Comparison of ENCODE assay signal across 1 cellular context in genomic region chr15:31023841-31024240, GRCh38.
TF ChIP-seq lines count a peak whose summit lies in the region.

No MANE protein-coding gene starts in this region.

TF ChIP-seq in HCT116, 20 proteins besides CTCF, POLR2A, EP300 and RAD21 (continued from another document):
- TF ChIP-seq, protein P1, sequence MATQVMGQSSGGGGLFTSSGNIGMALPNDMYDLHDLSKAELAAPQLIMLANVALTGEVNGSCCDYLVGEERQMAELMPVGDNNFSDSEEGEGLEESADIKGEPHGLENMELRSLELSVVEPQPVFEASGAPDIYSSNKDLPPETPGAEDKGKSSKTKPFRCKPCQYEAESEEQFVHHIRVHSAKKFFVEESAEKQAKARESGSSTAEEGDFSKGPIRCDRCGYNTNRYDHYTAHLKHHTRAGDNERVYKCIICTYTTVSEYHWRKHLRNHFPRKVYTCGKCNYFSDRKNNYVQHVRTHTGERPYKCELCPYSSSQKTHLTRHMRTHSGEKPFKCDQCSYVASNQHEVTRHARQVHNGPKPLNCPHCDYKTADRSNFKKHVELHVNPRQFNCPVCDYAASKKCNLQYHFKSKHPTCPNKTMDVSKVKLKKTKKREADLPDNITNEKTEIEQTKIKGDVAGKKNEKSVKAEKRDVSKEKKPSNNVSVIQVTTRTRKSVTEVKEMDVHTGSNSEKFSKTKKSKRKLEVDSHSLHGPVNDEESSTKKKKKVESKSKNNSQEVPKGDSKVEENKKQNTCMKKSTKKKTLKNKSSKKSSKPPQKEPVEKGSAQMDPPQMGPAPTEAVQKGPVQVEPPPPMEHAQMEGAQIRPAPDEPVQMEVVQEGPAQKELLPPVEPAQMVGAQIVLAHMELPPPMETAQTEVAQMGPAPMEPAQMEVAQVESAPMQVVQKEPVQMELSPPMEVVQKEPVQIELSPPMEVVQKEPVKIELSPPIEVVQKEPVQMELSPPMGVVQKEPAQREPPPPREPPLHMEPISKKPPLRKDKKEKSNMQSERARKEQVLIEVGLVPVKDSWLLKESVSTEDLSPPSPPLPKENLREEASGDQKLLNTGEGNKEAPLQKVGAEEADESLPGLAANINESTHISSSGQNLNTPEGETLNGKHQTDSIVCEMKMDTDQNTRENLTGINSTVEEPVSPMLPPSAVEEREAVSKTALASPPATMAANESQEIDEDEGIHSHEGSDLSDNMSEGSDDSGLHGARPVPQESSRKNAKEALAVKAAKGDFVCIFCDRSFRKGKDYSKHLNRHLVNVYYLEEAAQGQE (IDR thresholded peaks at IDR 0.05; ENCODE audit: low read depth): no peak
- TF ChIP-seq FOSL1 (IDR thresholded peaks at IDR 0.05; ENCODE audit: low read depth): no peak
- TF ChIP-seq CBX3 (IDR thresholded peaks at IDR 0.05; ENCODE audit: low read depth): no peak
